ENCODE assay signal across 1 cellular context in genomic region chr10:79195091-79195923, GRCh38.
TF ChIP-seq lines count a peak whose summit lies in the region.

No MANE protein-coding gene starts in this region.

TF ChIP-seq in H1, 55 proteins besides CTCF, POLR2A, EP300 and RAD21 (continued from another document):
- TF ChIP-seq ATF2 (IDR thresholded peaks at IDR 0.05; ENCODE audit: low read length), result no peak
- no peak for TF ChIP-seq PHF8 (conservative IDR thresholded peaks at IDR 0.05; ENCODE audit: low read depth, low read length)
- TF ChIP-seq RFX5 (IDR thresholded peaks at IDR 0.05; ENCODE audit: borderline replicate concordance, low read depth, low read length), result no peak
- peak; percentile 62 for TF ChIP-seq CREB1 (IDR thresholded peaks at IDR 0.05)
- TF ChIP-seq GABPA (IDR thresholded peaks at IDR 0.05; ENCODE audit: borderline replicate concordance, insufficient read depth, low read length), result peak; percentile 58; the same call in 1 of the 2 replicates
- no peak for TF ChIP-seq KDM4A (IDR thresholded peaks at IDR 0.05; ENCODE audit: low read depth, low read length, severe bottlenecking)
- TF ChIP-seq TBP (IDR thresholded peaks at IDR 0.05; ENCODE audit: low read depth, low read length), result peak; percentile 17; the same call in 1 of the 2 replicates
- no peak for TF ChIP-seq SAP30 (IDR thresholded peaks at IDR 0.05; ENCODE audit: insufficient read depth, insufficient replicate concordance, low read length)
